Comparison of ENCODE assay signal across 31 cellular contexts in genomic region chr17:9242983-9243382, GRCh38.
DNase-seq lines count a peak whose midpoint lies in the region; ATAC-seq and TF ChIP-seq lines count a peak whose summit lies in the region.
"Had no signal": no experiment of that assay in that cellular context is flagged by ENCODE, and none has a peak within 500 bp of the region (broad histone marks: within the 10 kb centered on the region; RNA-seq: fewer than 3 reads in every experiment).

No MANE protein-coding gene starts in this region.

- H3K4me1 ChIP-seq in HEK293 (ENCODE audit: control insufficient read depth, insufficient read depth, low read length) (peaks cover 17% of the 10 kb centered on the region), ascending aorta (peaks cover 21 to 53% of the 10 kb centered on the region in 2 donors), muscle layer of colon (ENCODE audit: insufficient read depth, low read length) (peaks cover 60% of the 10 kb centered on the region), thoracic aorta (ENCODE audit: control insufficient read depth in 1 of 2, low read depth in 2 of 2) (peaks cover 31 to 74% of the 10 kb centered on the region in 2 donors)

- H3K27me3 ChIP-seq in ascending aorta (no peaks in the 10 kb centered on the region), muscle layer of colon (ENCODE audit: control insufficient read depth in 1 of 2, insufficient read depth in 2 of 2, low read length in 2 of 2) (no peaks in the 10 kb centered on the region), thoracic aorta (replicated peaks; ENCODE audit: insufficient read depth) (no peaks in the 10 kb centered on the region)
- H3K27me3 ChIP-seq: adrenal gland, body of pancreas had no signal

- H3K4me3 ChIP-seq in HEK293 (ENCODE audit: low read depth, low read length) = no peak overlapping the region
- H3K4me3 ChIP-seq in ascending aorta = no peak overlapping the region
- no peak overlapping the region for H3K4me3 ChIP-seq in muscle layer of colon (ENCODE audit: low read depth in 1 of 2, low read length in 2 of 2)
- H3K4me3 ChIP-seq in thoracic aorta = no peak overlapping the region
- H3K4me3 ChIP-seq: adrenal gland, body of pancreas had no signal

- no peaks in the 10 kb centered on the region for H3K9me3 ChIP-seq in HEK293 (ENCODE audit: control insufficient read depth, insufficient read depth, low read depth, low read length)
- no peaks in the 10 kb centered on the region for H3K9me3 ChIP-seq in ascending aorta
- H3K9me3 ChIP-seq in muscle layer of colon (ENCODE audit: low read length) = no peaks in the 10 kb centered on the region
- H3K9me3 ChIP-seq in thoracic aorta = no peaks in the 10 kb centered on the region
- H3K9me3 ChIP-seq: adrenal gland, body of pancreas had no signal

- no peak for TF ChIP-seq CTCF in HEK293 (tag by site-specific recombination; IDR thresholded peaks at IDR 0.05)
- no peak for TF ChIP-seq CTCF in ascending aorta (IDR thresholded peaks at IDR 0.05)
- TF ChIP-seq CTCF in thoracic aorta (IDR thresholded peaks at IDR 0.05) = no peak

- intact Hi-C loops in ascending aorta (cut with DNase I) = loop anchor here (5.0 kb wide), 1 partner anchor 121 kb away; no protein-coding TSS in a partner anchor

- no peak for ATAC-seq in thoracic aorta (ENCODE audit: insufficient number of reproducible peaks, low FRiP score, low read depth)
- no peak for ATAC-seq in GM18861 (IDR thresholded peaks at IDR 0.05; ENCODE audit: unreplicated experiment)
- ATAC-seq: activated CD4-positive, alpha-beta T cell treated with anti-CD3 and anti-CD28 coated beads for 36 hours; activated CD8-positive, alpha-beta T cell treated with anti-CD3 and anti-CD28 coated beads, Interleukin-2, amount 10 ng/mL, durations not matched to agents 7 days and 5 days; activated T-helper 17 cell treated with anti-CD3 and anti-CD28 coated beads, Interleukin-2, amount 50 U/mL, for 72 hours; body of pancreas; CD8-positive, alpha-beta T cell; Panc1; sciatic nerve had no signal

- H3K9ac ChIP-seq in muscle layer of colon (ENCODE audit: low read length) = no peak overlapping the region
- H3K9ac ChIP-seq: KMS-11 had no signal

- H3K36me3 ChIP-seq in HEK293 (ENCODE audit: control insufficient read depth in 2 of 2, insufficient read depth in 1 of 2, low read length in 2 of 2) (no peaks in the 10 kb centered on the region), ascending aorta (no peaks in the 10 kb centered on the region), muscle layer of colon (ENCODE audit: insufficient read depth, low read length) (no peaks in the 10 kb centered on the region), thoracic aorta (no peaks in the 10 kb centered on the region)
- H3K36me3 ChIP-seq: adrenal gland had no signal

- CTCF ChIA-PET in HEK293 (lab: Yijun Ruan, JAX) = no interaction called here

- DNase-seq in ascending aorta (ENCODE audit: low spot score in 2 of 2) = no peak
- DNase-seq in thoracic aorta (ENCODE audit: low spot score) = no peak
- DNase-seq in GM19240 (ENCODE audit: insufficient read length, low spot score) = no peak
- no peak for DNase-seq in NCI-H2081 treated with DMSO at 0.1 percent for 48 hours (lab: John Stamatoyannopoulos, UW)
- DNase-seq: ACHN; activated CD4-positive, alpha-beta T cell treated with anti-CD3 and anti-CD28 coated beads for 36 hours; activated CD8-positive, alpha-beta T cell treated with anti-CD3 and anti-CD28 coated beads, Interleukin-2, amount 10 ng/mL, durations not matched to agents 7 days and 5 days; activated naive CD4-positive, alpha-beta T cell treated with anti-CD3 and anti-CD28 coated beads, Interleukin-2, amount 10 ng/mL, durations not matched to agents 7 days and 5 days; CD8-positive, alpha-beta T cell; cerebellar nuclear complex; dermis blood vessel endothelial cell; kidney glomerular epithelial cell; NCI-H1417; NCI-H2081; NCI-H226; NCI-H69; SIG-M5; stimulated activated CD4-positive, alpha-beta T cell treated with anti-CD3 and anti-CD28 coated beads, Interleukin-4, amount 100 ng/mL, for 4 hours; SW 1271; T-helper 9 cell had no signal

- H3K27ac ChIP-seq in HEK293 (ENCODE audit: extremely low read depth, low read depth, low read length) (no peak overlapping the region), ascending aorta (peak overlapping the region; percentile 99 to 100), muscle layer of colon (ENCODE audit: low read depth, low read length) (peak overlapping the region; percentile 94), thoracic aorta (peak overlapping the region; percentile 98 to 99)
- H3K27ac ChIP-seq: HL-60, KMS-11, VCaP had no signal

- POLR2A ChIA-PET in HEK293 (lab: Yijun Ruan, JAX) = no interaction called here

TF ChIP-seq in HEK293, 187 proteins besides CTCF, POLR2A, EP300 and RAD21:
- TF ChIP-seq ZNF510 (tag by site-specific recombination; IDR thresholded peaks at IDR 0.05; ENCODE audit: insufficient replicate concordance) = no peak
- peak; percentile 75 for TF ChIP-seq GLIS1 (tag by site-specific recombination; IDR thresholded peaks at IDR 0.05)
- TF ChIP-seq ZIC2 (tag by site-specific recombination; IDR thresholded peaks at IDR 0.05) = peak; percentile 81
- no peak for TF ChIP-seq ZNF114 (tag by site-specific recombination; IDR thresholded peaks at IDR 0.05)
